21 cellular contexts compared by ENCODE assay signal in the genomic region with DNA sequence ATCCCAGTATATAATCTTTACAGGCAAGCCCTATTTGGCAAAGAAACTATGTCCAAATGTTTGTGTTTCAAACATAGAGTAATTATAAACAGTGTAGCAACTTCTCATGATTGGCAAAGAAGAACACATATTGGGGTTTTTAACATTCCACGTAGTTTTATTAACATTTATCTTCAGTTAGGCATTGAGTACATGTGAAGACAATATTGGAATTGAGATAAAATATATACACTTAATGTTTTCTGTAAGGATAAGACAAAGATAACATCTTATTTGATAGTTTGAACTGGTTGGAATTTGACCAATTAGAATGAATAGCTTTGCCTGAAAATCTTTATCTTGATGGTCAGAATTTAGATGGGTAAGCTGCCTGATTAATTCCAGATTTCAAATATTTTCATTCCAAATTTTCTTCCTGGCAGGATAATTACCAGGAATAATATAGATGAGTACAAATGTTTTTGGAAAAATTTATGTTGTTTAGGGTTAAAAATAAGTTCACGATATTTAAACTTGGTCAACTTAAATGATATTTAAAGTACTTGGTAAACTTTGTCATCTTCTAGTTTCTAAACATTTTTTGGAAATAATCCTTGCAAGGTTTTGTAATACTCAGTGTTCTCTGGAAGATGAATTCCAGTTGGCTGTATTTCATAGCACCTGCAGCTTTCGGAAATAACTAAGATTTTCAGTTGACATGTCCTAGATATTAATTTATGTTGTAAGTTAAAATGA.
A peak's percentile ranks its signal among the peaks of the same experiment; 100 is the strongest.
DNase-seq lines count a peak whose midpoint lies in the region; ATAC-seq, FAIRE-seq and TF ChIP-seq lines count a peak whose summit lies in the region.
"Had no signal": no experiment of that assay in that cellular context is flagged by ENCODE, and none has a peak within 500 bp of the region (broad histone marks: within the 10 kb centered on the region; RNA-seq: fewer than 3 reads in every experiment).

No MANE protein-coding gene starts in this region.

- in situ Hi-C loops in G401 (cut with HindIII; ENCODE audit: low sequenced_read_pairs) = no loop called here

- ATAC-seq in SK-N-SH treated with all-trans-retinoic acid at 6 μM for 48 hours (peak; percentile 65), HG03432 (IDR thresholded peaks at IDR 0.05; ENCODE audit: unreplicated experiment) (no peak), GM18868 (IDR thresholded peaks at IDR 0.05; ENCODE audit: unreplicated experiment) (no peak)
- ATAC-seq: A549, HCT116, HepG2 had no signal

- peak; percentile 47 for FAIRE-seq in islet of Langerhans (lab: Jason Lieb, UNC)
- FAIRE-seq: A549, D721Med, GM12892, GM18507, HepG2 had no signal

- DNase-seq in G401 (ENCODE audit: low spot score) = peak; percentile 93
- peak; percentile 10 to 64 for DNase-seq in cerebellar nuclear complex (lab: John Stamatoyannopoulos, UW)
- DNase-seq in NCI-H2029 (lab: John Stamatoyannopoulos, UW) = no peak
- no peak for DNase-seq in activated naive CD4-positive, alpha-beta T cell treated with Interleukin-2 at 50 U/mL for 16 hours
- DNase-seq: AML-193; Caco-2; CD4-positive, alpha-beta T cell; GDM1; GOT3; H7; HFFc6 had no signal

TF ChIP-seq in SK-N-SH treated with all-trans-retinoic acid at 6 μM for 48 hours, 23 proteins besides CTCF, POLR2A, EP300 and RAD21:
- TF ChIP-seq TCF4 (CRISPR knock-in tag; IDR thresholded peaks at IDR 0.05; ENCODE audit: borderline replicate concordance) (peak; percentile 68; the same call in 1 of the 2 replicates), ISL1 (CRISPR knock-in tag; IDR thresholded peaks at IDR 0.05) (peak; percentile 82), ZFP30 (CRISPR knock-in tag; IDR thresholded peaks at IDR 0.05) (0 out of 2 replicates have a peak, but pooled peaks have one; percentile 4)
- TF ChIP-seq, protein P1, sequence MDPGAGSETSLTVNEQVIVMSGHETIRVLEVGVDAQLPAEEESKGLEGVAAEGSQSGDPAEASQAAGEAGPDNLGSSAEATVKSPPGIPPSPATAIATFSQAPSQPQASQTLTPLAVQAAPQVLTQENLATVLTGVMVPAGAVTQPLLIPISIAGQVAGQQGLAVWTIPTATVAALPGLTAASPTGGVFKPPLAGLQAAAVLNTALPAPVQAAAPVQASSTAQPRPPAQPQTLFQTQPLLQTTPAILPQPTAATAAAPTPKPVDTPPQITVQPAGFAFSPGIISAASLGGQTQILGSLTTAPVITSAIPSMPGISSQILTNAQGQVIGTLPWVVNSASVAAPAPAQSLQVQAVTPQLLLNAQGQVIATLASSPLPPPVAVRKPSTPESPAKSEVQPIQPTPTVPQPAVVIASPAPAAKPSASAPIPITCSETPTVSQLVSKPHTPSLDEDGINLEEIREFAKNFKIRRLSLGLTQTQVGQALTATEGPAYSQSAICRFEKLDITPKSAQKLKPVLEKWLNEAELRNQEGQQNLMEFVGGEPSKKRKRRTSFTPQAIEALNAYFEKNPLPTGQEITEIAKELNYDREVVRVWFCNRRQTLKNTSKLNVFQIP (CRISPR knock-in tag; IDR thresholded peaks at IDR 0.05; ENCODE audit: borderline replicate concordance, low read depth) = no peak; the same call in 1 of the 2 replicates

Comparison
In these comparisons a context has a peak if more than half of its experiments do, and no peak if none do; other contexts are left out.
1. DNase-seq: peak in G401 (single experiment) and cerebellar nuclear complex (2 of 2); none in NCI-H2029 (single experiment) and activated naive CD4-positive, alpha-beta T cell treated with Interleukin-2 at 50 U/mL for 16 hours (single experiment).